Comparison of ENCODE assay signal across 8 cellular contexts in genomic region chr17:45051060-45051719, GRCh38. TPM values are rescaled to one million over a fixed set of nuclear protein-coding genes. Genes with fewer than 3 reads are reported as not detected.
DNase-seq lines count a peak whose midpoint lies in the region; ATAC-seq and TF ChIP-seq lines count a peak whose summit lies in the region.

TSS of gene DCAKD (minus strand) at chr17:45051632. CDS start at chr17:45034885, 16,747 bp downstream.

- TF ChIP-seq CTCF in GM13976 (IDR thresholded peaks at IDR 0.05; ENCODE audit: borderline replicate concordance, control extremely low read depth, extremely low read depth, insufficient read depth, missing control alignments) (no peak), left ventricle myocardium inferior (IDR thresholded peaks at IDR 0.05; ENCODE audit: borderline replicate concordance) (peak; percentile 22), prostate gland (IDR thresholded peaks at IDR 0.05) (peak in 2 of 4 experiments; percentile 40 to 65)

- peaks cover 13% of the 10 kb centered on the region for H3K36me3 Mint-ChIP-seq in T-helper 1 cell treated with Interleukin-12 subunit alpha and Interleukin-12 subunit beta and Interleukin-4 antibody, amounts not matched to agents 30 μg/mL and 1 μg/mL, for 36 hours (ENCODE audit: low read depth)

- H3K27ac ChIP-seq in left ventricle myocardium inferior (replicated peaks), result peak within 1 kb of the TSS; percentile 94
- peak within 1 kb of the TSS; percentile 92 to 97 for H3K27ac ChIP-seq in prostate gland

- H3K27me3 Mint-ChIP-seq in T-helper 1 cell treated with Interleukin-12 subunit alpha and Interleukin-12 subunit beta and Interleukin-4 antibody, amounts not matched to agents 30 μg/mL and 1 μg/mL, for 36 hours (ENCODE audit: low read depth), result no peaks in the 10 kb centered on the region

- peak within 1 kb of the TSS; percentile 91 for H3K27ac Mint-ChIP-seq in T-helper 1 cell treated with Interleukin-12 subunit alpha and Interleukin-12 subunit beta and Interleukin-4 antibody, amounts not matched to agents 30 μg/mL and 1 μg/mL, for 36 hours

- peak; percentile 95 for TF ChIP-seq POLR2A in prostate gland (IDR thresholded peaks at IDR 0.05)

- H3K36me3 ChIP-seq in left ventricle myocardium inferior (no peaks in the 10 kb centered on the region), prostate gland (no peaks in the 10 kb centered on the region)

- H3K4me3 ChIP-seq in left ventricle myocardium inferior, result peak within 1 kb of the TSS; percentile 77
- peak within 1 kb of the TSS; percentile 46 to 53 for H3K4me3 ChIP-seq in prostate gland

- peaks cover 21% of the 10 kb centered on the region for H3K4me1 ChIP-seq in left ventricle myocardium inferior
- H3K4me1 ChIP-seq in prostate gland (replicated peaks), result peaks cover 7% of the 10 kb centered on the region

- WGBS in prostate gland, result 1% methylated on average over 50 of the region's 56 CpGs

- intact Hi-C loops in left ventricle myocardium inferior (cut with micrococcal nuclease) (no loop called here), prostate gland (cut with DNase I) (loop anchor here (5.0 kb wide), 1 partner anchor 41 kb away; no protein-coding TSS in a partner anchor)

- H3K9me3 Mint-ChIP-seq in T-helper 1 cell treated with Interleukin-12 subunit alpha and Interleukin-12 subunit beta and Interleukin-4 antibody, amounts not matched to agents 30 μg/mL and 1 μg/mL, for 36 hours, result no peaks in the 10 kb centered on the region

- peak; percentile 95 for DNase-seq in GM13976 (ENCODE audit: low spot score)
- peak; percentile 90 for DNase-seq in NCI-H146 treated with DMSO at 0.1 percent for 48 hours (lab: John Stamatoyannopoulos, UW; ENCODE audit: unreplicated experiment)
- DNase-seq in amniotic stem cell (lab: John Stamatoyannopoulos, UW), result peak; percentile 91
- peak; percentile 96 for DNase-seq in left ventricle myocardium inferior
- peak; percentile 94 for DNase-seq in prostate gland (ENCODE audit: low spot score)
- peak; percentile 91 for DNase-seq in ureter (ENCODE audit: low spot score)

- no peaks in the 10 kb centered on the region for H3K27me3 ChIP-seq in left ventricle myocardium inferior (ENCODE audit: low read depth)
- H3K27me3 ChIP-seq in prostate gland (replicated peaks; ENCODE audit: insufficient read depth), result no peaks in the 10 kb centered on the region

- peak; percentile 90 for ATAC-seq in HG02870 (IDR thresholded peaks at IDR 0.05; ENCODE audit: unreplicated experiment)

- H3K9me3 ChIP-seq in left ventricle myocardium inferior (replicated peaks) (no peaks in the 10 kb centered on the region), prostate gland (no peaks in the 10 kb centered on the region)

- in situ Hi-C loops in GM13976 (cut with MboI; ENCODE audit: low sequenced_read_pairs, unreplicated experiment), result no loop called here

- H3K4me3 Mint-ChIP-seq in T-helper 1 cell treated with Interleukin-12 subunit alpha and Interleukin-12 subunit beta and Interleukin-4 antibody, amounts not matched to agents 30 μg/mL and 1 μg/mL, for 36 hours, result peak within 1 kb of the TSS; percentile 90

- H3K4me1 Mint-ChIP-seq in T-helper 1 cell treated with Interleukin-12 subunit alpha and Interleukin-12 subunit beta and Interleukin-4 antibody, amounts not matched to agents 30 μg/mL and 1 μg/mL, for 36 hours (ENCODE audit: low read depth), result peaks cover 26% of the 10 kb centered on the region

RNA-seq across cellular contexts. Expression of gene DCAKD, which starts in this region (rescaled TPM):
- total RNA-seq in left ventricle myocardium inferior (25.9 TPM), prostate gland (100 to 1,000 TPM in 1 of 2 donors, 10 to 100 TPM in 1; 91.1 to 111 TPM), ureter (76.4 TPM)

Comparison
In these comparisons a context has a peak if more than half of its experiments do, and no peak if none do; other contexts are left out.
1. Peak in every context shown above with its lines: DNase-seq, ATAC-seq, H3K4me3 ChIP-seq and H3K27ac ChIP-seq.